ENCODE assay signal across 12 cellular contexts in the genomic region with DNA sequence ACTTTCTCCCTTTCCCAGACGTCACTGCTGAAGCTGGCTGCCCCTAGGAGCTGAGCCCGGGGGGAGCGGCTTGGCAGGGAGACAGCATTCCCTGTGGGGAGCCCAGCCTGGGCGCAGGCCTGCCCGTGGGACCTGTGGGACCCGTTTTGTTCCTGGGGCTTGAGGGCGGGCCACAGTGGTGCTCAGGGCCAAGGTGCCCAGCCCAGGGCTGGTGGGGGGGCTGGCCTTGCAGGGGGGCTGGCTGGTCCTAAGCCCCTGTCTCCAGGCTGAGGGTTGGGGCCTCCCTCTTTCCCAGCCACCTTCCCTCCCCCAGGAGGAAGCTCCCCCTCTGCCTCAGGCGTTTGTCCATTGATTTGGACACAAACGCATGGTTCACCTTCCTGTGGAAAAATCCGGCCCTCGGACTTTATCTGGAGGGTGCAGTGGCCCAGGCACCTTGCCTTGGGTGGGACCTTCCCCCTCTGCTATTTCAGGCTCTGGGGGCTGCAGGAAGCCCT. TPM values are rescaled to one million over a fixed set of nuclear protein-coding genes. Genes with fewer than 3 reads are reported as not detected.
DNase-seq lines count a peak whose midpoint lies in the region; ATAC-seq and TF ChIP-seq lines count a peak whose summit lies in the region.
"Had no signal": no experiment of that assay in that cellular context is flagged by ENCODE, and none has a peak within 500 bp of the region (broad histone marks: within the 10 kb centered on the region; RNA-seq: fewer than 3 reads in every experiment).

No MANE protein-coding gene starts in this region.

- intact Hi-C loops in left cardiac atrium (cut with DNase I), result no loop called here
- intact Hi-C loops in upper lobe of right lung (cut with DNase I), result no loop called here

- no peak for TF ChIP-seq CTCF in upper lobe of right lung (IDR thresholded peaks at IDR 0.05)

- no peak overlapping the region for H3K23ac ChIP-seq in neuronal stem cell (ENCODE audit: low read depth, low read length, poor library complexity)

- H4K8ac ChIP-seq in neuronal stem cell (ENCODE audit: low read depth, low read length), result no peak overlapping the region

- H3K9ac ChIP-seq in neuronal stem cell (ENCODE audit: low read depth, low read length, poor library complexity), result no peak overlapping the region

- H2BK120ac ChIP-seq in neuronal stem cell (ENCODE audit: low read depth, low read length), result no peak overlapping the region

- H3K14ac ChIP-seq in neuronal stem cell (ENCODE audit: low read length), result peak overlapping the region; percentile 38

- peak; percentile 80 for DNase-seq in left cardiac atrium
- DNase-seq in neuronal stem cell (ENCODE audit: low spot score), result no peak
- peak; percentile 71 for DNase-seq in upper lobe of right lung
- no peak for DNase-seq in activated effector memory CD4-positive, alpha-beta T cell treated with Interleukin-2 at 50 U/mL for 16 hours
- no peak for DNase-seq in erythroblast (lab: John Stamatoyannopoulos, UW)
- no peak for DNase-seq in NCI-H1417 (lab: John Stamatoyannopoulos, UW)
- DNase-seq: activated CD4-positive, CD25-positive, alpha-beta regulatory T cell; NCI-H187 treated with DMSO at 0.1 percent for 48 hours; NCI-H446 treated with DMSO at 0.1 percent for 48 hours; SIG-M5 had no signal

- peaks cover 7% of the 10 kb centered on the region for H3K79me1 ChIP-seq in neuronal stem cell (ENCODE audit: low read depth, low read length)

- no peak overlapping the region for H3K18ac ChIP-seq in neuronal stem cell (ENCODE audit: low read length)

- WGBS in neuronal stem cell (ENCODE audit: extremely low coverage in 2 of 2, insufficient read length in 2 of 2, insufficient replicate concordance in 1 of 2), 2 donors, result no CpG with 5 or more reads among the region's 11 CpGs

- no peak overlapping the region for H4K91ac ChIP-seq in neuronal stem cell (ENCODE audit: low read depth, low read length, poor library complexity)

- no peak overlapping the region for H2AK5ac ChIP-seq in neuronal stem cell (ENCODE audit: low read depth, low read length)

- H3K36me3 ChIP-seq in neuronal stem cell (replicated peaks in 1 of 2; ENCODE audit: control insufficient read depth in 2 of 2, insufficient read depth in 2 of 2, low read length in 2 of 2) (no peaks in the 10 kb centered on the region), upper lobe of right lung (peaks cover 26% of the 10 kb centered on the region)

- ATAC-seq in left cardiac atrium (peak in 1 of 2 donors; percentile 9), upper lobe of right lung (no peak)
- ATAC-seq: GM23338 had no signal

- no peak overlapping the region for H3K4me2 ChIP-seq in neuronal stem cell (ENCODE audit: insufficient read depth, low read length, poor library complexity, severe bottlenecking)
- H3K4me2 ChIP-seq: GM23338 had no signal

- no peak overlapping the region for H2AFZ ChIP-seq in neuronal stem cell (ENCODE audit: low read length)
- H2AFZ ChIP-seq: GM23338 had no signal

- peaks cover 13 to 23% of the 10 kb centered on the region in 2 donors for H3K4me1 ChIP-seq in neuronal stem cell (ENCODE audit: control insufficient read depth in 2 of 2, insufficient read depth in 1 of 2, low read depth in 1 of 2, low read length in 2 of 2)
- peaks cover 61% of the 10 kb centered on the region for H3K4me1 ChIP-seq in upper lobe of right lung

- no peak overlapping the region for H3K4ac ChIP-seq in neuronal stem cell (ENCODE audit: low read length)

- H3K4me3 ChIP-seq in neuronal stem cell (ENCODE audit: low read length in 2 of 2), result no peak overlapping the region
- H3K4me3 ChIP-seq in upper lobe of right lung, result peak overlapping the region; percentile 72
- H3K4me3 ChIP-seq: GM23338 had no signal

- H3K9me3 ChIP-seq in neuronal stem cell (replicated peaks in 1 of 2; ENCODE audit: control insufficient read depth in 2 of 2, insufficient read depth in 1 of 2, low read depth in 1 of 2, low read length in 2 of 2) (peaks cover 2 to 5% of the 10 kb centered on the region in 2 donors), upper lobe of right lung (no peaks in the 10 kb centered on the region)

- no peak overlapping the region for H2BK15ac ChIP-seq in neuronal stem cell (ENCODE audit: low read length)

- peaks cover 3 to 22% (median 20%) of the 10 kb centered on the region in 3 experiments for H3K27me3 ChIP-seq in neuronal stem cell (ENCODE audit: control insufficient read depth in 3 of 3, insufficient read depth in 3 of 3, low read depth in 1 of 3, low read length in 3 of 3)
- no peaks in the 10 kb centered on the region for H3K27me3 ChIP-seq in upper lobe of right lung

- no peak for TF ChIP-seq POLR2A in erythroblast (IDR thresholded peaks at IDR 0.05; ENCODE audit: low read length)

- no peak overlapping the region for H2BK5ac ChIP-seq in neuronal stem cell (ENCODE audit: low read length)

- H3K27ac ChIP-seq in angular gyrus (ENCODE audit: low read depth, low read length) (peak overlapping the region; percentile 4), neuronal stem cell (replicated peaks; ENCODE audit: low read length) (no peak overlapping the region), upper lobe of right lung (peak overlapping the region; percentile 93)

- H2BK12ac ChIP-seq in neuronal stem cell (ENCODE audit: low read length), result no peak overlapping the region

RNA-seq across cellular contexts. Expression of a gene that starts 4.4 kb away (rescaled TPM):
- total RNA-seq in left cardiac atrium (100 to 1,000 TPM; 164 to 242 TPM), upper lobe of right lung (363 TPM)
- 16.0 TPM for polyA plus RNA-seq in neuronal stem cell (2013, experiment 1 of 2)
- 14.8 TPM for polyA plus RNA-seq in neuronal stem cell (2013, experiment 2 of 2)

RNA-seq across cellular contexts. Expression of a gene that starts 11.5 kb away (rescaled TPM):
- under 1 TPM in 1 of 2 donors, not detected in 1; 0.84 TPM for total RNA-seq in left cardiac atrium
- 2.0 TPM for polyA plus RNA-seq in neuronal stem cell (2013, experiment 1 of 2)
- polyA plus RNA-seq in neuronal stem cell (2013, experiment 2 of 2), result 1.7 TPM
- total RNA-seq in upper lobe of right lung, result not detected

RNA-seq across cellular contexts. Expression of a gene that starts 16.5 kb away (rescaled TPM):
- 10 to 100 TPM in 1 of 2 donors, 1 to 10 TPM in 1; 5.7 to 16.6 TPM for total RNA-seq in left cardiac atrium
- 28.2 TPM for polyA plus RNA-seq in neuronal stem cell (2013, experiment 1 of 2)
- 27.7 TPM for polyA plus RNA-seq in neuronal stem cell (2013, experiment 2 of 2)
- 26.4 TPM for total RNA-seq in upper lobe of right lung

RNA-seq across cellular contexts. Expression of a gene that starts 16.7 kb away (rescaled TPM):
- 10 to 100 TPM; 54.3 to 73.4 TPM for total RNA-seq in left cardiac atrium
- 54.6 TPM for polyA plus RNA-seq in neuronal stem cell (2013, experiment 1 of 2)
- polyA plus RNA-seq in neuronal stem cell (2013, experiment 2 of 2), result 53.2 TPM
- total RNA-seq in upper lobe of right lung, result 119 TPM

RNA-seq across cellular contexts. Expression of a gene that starts 21.5 kb away (rescaled TPM):
- total RNA-seq in left cardiac atrium, result 10 to 100 TPM; 14.7 to 22.9 TPM
- 21.3 TPM for polyA plus RNA-seq in neuronal stem cell (2013, experiment 1 of 2)
- 20.9 TPM for polyA plus RNA-seq in neuronal stem cell (2013, experiment 2 of 2)
- 38.2 TPM for total RNA-seq in upper lobe of right lung

Comparison
In these comparisons a context has a peak if more than half of its experiments do, and no peak if none do; other contexts are left out.
1. DNase-seq: peak in left cardiac atrium (single experiment) and upper lobe of right lung (single experiment); none in neuronal stem cell (single experiment), activated effector memory CD4-positive, alpha-beta T cell treated with Interleukin-2 at 50 U/mL for 16 hours (single experiment), erythroblast (0 of 2) and NCI-H1417 (0 of 3).